ENCODE assay signal across 25 cellular contexts in the genomic region with DNA sequence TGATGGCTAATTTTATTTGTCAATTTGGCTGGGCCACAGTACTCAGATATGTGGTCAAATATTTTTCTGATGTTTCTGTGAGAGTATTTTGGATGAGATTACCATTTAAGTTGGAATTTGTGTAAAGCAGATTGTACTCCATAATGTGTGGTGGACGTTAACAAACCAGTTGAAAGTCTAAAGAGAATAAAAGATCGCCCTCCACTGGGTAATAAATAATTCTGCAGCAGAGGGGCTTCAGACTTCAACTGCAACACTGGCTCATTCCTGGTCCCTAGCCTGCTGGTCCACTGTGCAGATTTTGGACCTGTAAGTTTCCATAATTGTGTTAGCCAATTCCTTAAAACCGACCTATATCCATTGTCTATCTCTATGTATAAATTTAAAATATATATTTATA.
"Had no signal": no experiment of that assay in that cellular context is flagged by ENCODE, and none has a peak within 500 bp of the region (broad histone marks: within the 10 kb centered on the region; RNA-seq: fewer than 3 reads in every experiment).

No MANE protein-coding gene starts in this region.

- H3K4me1 Mint-ChIP-seq: immature natural killer cell; memory B cell; stimulated activated effector memory CD8-positive, alpha-beta T cell treated with anti-CD3 and anti-CD28 coated beads, Interleukin-12 subunit alpha, Interleukin-12 subunit beta, amount 100 ng/mL, for 72 hours had no signal

- H3K27me3 ChIP-seq: foreskin keratinocyte, hepatocyte, right lobe of liver, tibial artery, upper lobe of left lung, uterus had no signal

- H3K27ac ChIP-seq: foreskin keratinocyte, hepatocyte, left ventricle myocardium inferior, lower lobe of right lung, parathyroid adenoma, prostate gland, right lobe of liver, tibial artery, upper lobe of left lung, uterus had no signal

- H3K4me3 Mint-ChIP-seq: dendritic cell treated with granulocyte-macrophage colony-stimulating factor and Interleukin-4, amounts not matched to agents 40 ng/mL and 50 ng/mL, for 4 days; effector memory CD8-positive, alpha-beta T cell; immature natural killer cell; memory B cell; natural killer cell treated with Interleukin-12 subunit alpha and Interleukin-12 subunit beta and Interleukin-15 and Interleukin-18, amount 100 ng/mL, for 72 hours; stimulated activated effector memory CD8-positive, alpha-beta T cell treated with anti-CD3 and anti-CD28 coated beads, Interleukin-12 subunit alpha, Interleukin-12 subunit beta, amount 100 ng/mL, for 72 hours; stimulated activated naive CD8-positive, alpha-beta T cell treated with anti-CD3 and anti-CD28 coated beads, Interleukin-15, Interleukin-2, amounts not matched to agents 100 ng/mL and 50 ng/mL, for 24 hours had no signal

- DNase-seq: effector memory CD8-positive, alpha-beta T cell; erythroblast; head of caudate nucleus; immature natural killer cell; left cardiac atrium; left ventricle myocardium inferior; lower lobe of right lung; midbrain; retina; right lobe of liver; stimulated activated CD4-positive, alpha-beta T cell treated with anti-CD3 and anti-CD28 coated beads, Interleukin-4, amount 100 ng/mL, for 1 hour; stimulated activated CD8-positive, alpha-beta memory T cell treated with anti-CD3 and anti-CD28 coated beads, Interleukin-4, amount 100 ng/mL, for 48 hours; tibial artery; upper lobe of left lung; uterus had no signal

- ATAC-seq: effector memory CD8-positive, alpha-beta T cell; foreskin keratinocyte; left cardiac atrium; lower lobe of right lung; natural killer cell treated with Interleukin-12 subunit alpha and Interleukin-12 subunit beta and Interleukin-15 and Interleukin-18, amount 100 ng/mL, for 72 hours; right lobe of liver; stimulated activated effector memory CD8-positive, alpha-beta T cell treated with anti-CD3 and anti-CD28 coated beads, Interleukin-12 subunit alpha, Interleukin-12 subunit beta, amount 100 ng/mL, for 72 hours had no signal

- H3K79me2 ChIP-seq: hepatocyte, parathyroid adenoma had no signal

- H3K27ac Mint-ChIP-seq: dendritic cell treated with granulocyte-macrophage colony-stimulating factor and Interleukin-4, amounts not matched to agents 40 ng/mL and 50 ng/mL, for 4 days; effector memory CD8-positive, alpha-beta T cell; immature natural killer cell; memory B cell; natural killer cell treated with Interleukin-12 subunit alpha and Interleukin-12 subunit beta and Interleukin-15 and Interleukin-18, amount 100 ng/mL, for 72 hours; stimulated activated effector memory CD8-positive, alpha-beta T cell treated with anti-CD3 and anti-CD28 coated beads, Interleukin-12 subunit alpha, Interleukin-12 subunit beta, amount 100 ng/mL, for 72 hours; stimulated activated naive CD8-positive, alpha-beta T cell treated with anti-CD3 and anti-CD28 coated beads, Interleukin-15, Interleukin-2, amounts not matched to agents 100 ng/mL and 50 ng/mL, for 24 hours had no signal

- H3K36me3 Mint-ChIP-seq: immature natural killer cell; memory B cell; stimulated activated effector memory CD8-positive, alpha-beta T cell treated with anti-CD3 and anti-CD28 coated beads, Interleukin-12 subunit alpha, Interleukin-12 subunit beta, amount 100 ng/mL, for 72 hours had no signal

- H2AFZ ChIP-seq: hepatocyte, parathyroid adenoma had no signal

- H3K4me3 ChIP-seq: hepatocyte, left ventricle myocardium inferior, lower lobe of right lung, prostate gland, right lobe of liver, tibial artery, upper lobe of left lung, uterus had no signal

- H3K9ac ChIP-seq: parathyroid adenoma had no signal

- H3K4me1 ChIP-seq: foreskin keratinocyte, left ventricle myocardium inferior, lower lobe of right lung, parathyroid adenoma, prostate gland, right lobe of liver, tibial artery, upper lobe of left lung, uterus had no signal

- H3K27me3 Mint-ChIP-seq: dendritic cell treated with granulocyte-macrophage colony-stimulating factor and Interleukin-4, amounts not matched to agents 40 ng/mL and 50 ng/mL, for 4 days; effector memory CD8-positive, alpha-beta T cell; memory B cell; natural killer cell treated with Interleukin-12 subunit alpha and Interleukin-12 subunit beta and Interleukin-15 and Interleukin-18, amount 100 ng/mL, for 72 hours; stimulated activated naive CD8-positive, alpha-beta T cell treated with anti-CD3 and anti-CD28 coated beads, Interleukin-15, Interleukin-2, amounts not matched to agents 100 ng/mL and 50 ng/mL, for 24 hours had no signal

- H3K9me3 ChIP-seq: lower lobe of right lung, prostate gland, right lobe of liver, upper lobe of left lung, uterus had no signal

- FAIRE-seq: keratinocyte had no signal

- H3K36me3 ChIP-seq: left ventricle myocardium inferior, lower lobe of right lung, prostate gland, right lobe of liver, tibial artery, upper lobe of left lung, uterus had no signal

- H3K4me2 ChIP-seq: hepatocyte had no signal
